14 cellular contexts compared by ENCODE assay signal in genomic region chr19:42455621-42456081, GRCh38. TPM values are rescaled to one million over a fixed set of nuclear protein-coding genes. Genes with fewer than 3 reads are reported as not detected.
DNase-seq lines count a peak whose midpoint lies in the region; ATAC-seq and TF ChIP-seq lines count a peak whose summit lies in the region.
"Had no signal": no experiment of that assay in that cellular context is flagged by ENCODE, and none has a peak within 500 bp of the region (broad histone marks: within the 10 kb centered on the region; RNA-seq: fewer than 3 reads in every experiment).

No MANE protein-coding gene starts in this region.

- no peak overlapping the region for H2AK5ac ChIP-seq in trophoblast cell (ENCODE audit: low read length)

- intact Hi-C loops in PC-3 (cut with micrococcal nuclease) = no loop called here

- H3K79me1 ChIP-seq in trophoblast cell (ENCODE audit: low read length) = no peaks in the 10 kb centered on the region

- H3K9me2 ChIP-seq in PC-3 (replicated peaks; ENCODE audit: low read length) = no peaks in the 10 kb centered on the region

- H3K27me3 ChIP-seq in PC-3 (ENCODE audit: low read length) (no peaks in the 10 kb centered on the region), trophoblast cell (ENCODE audit: insufficient read depth, low read length) (no peaks in the 10 kb centered on the region)

- H3K14ac ChIP-seq in trophoblast cell (ENCODE audit: low read length) = no peak overlapping the region

- no peaks in the 10 kb centered on the region for H4K20me1 ChIP-seq in PC-3 (ENCODE audit: low read length)

- peak; percentile 99 for ATAC-seq in PC-3
- ATAC-seq in esophagus mucosa = peak; percentile 98
- ATAC-seq in GM18907 (IDR thresholded peaks at IDR 0.05; ENCODE audit: unreplicated experiment) = no peak
- ATAC-seq in HG02884 (IDR thresholded peaks at IDR 0.05; ENCODE audit: unreplicated experiment) = no peak

- peak overlapping the region; percentile 75 for H3K27ac ChIP-seq in PC-3 (ENCODE audit: low read length)
- H3K27ac ChIP-seq in trophoblast cell (ENCODE audit: low read depth, low read length) = no peak overlapping the region
- no peak overlapping the region for H3K27ac ChIP-seq in caudate nucleus (ENCODE audit: low read depth, low read length)
- H3K27ac ChIP-seq: prostate gland, thoracic aorta had no signal

- POLR2A ChIA-PET in PC-3 (lab: Charles Lee; ENCODE audit: unreplicated experiment) = interaction anchor here (0.6 kb wide), 1 partner anchor 20 kb away, joined by 5 read pairs; no protein-coding TSS in a partner anchor

- H3K9me3 ChIP-seq in PC-3 (ENCODE audit: low read length) = no peaks in the 10 kb centered on the region
- H3K9me3 ChIP-seq in trophoblast cell (ENCODE audit: insufficient read depth, low read depth, low read length) = no peaks in the 10 kb centered on the region
- H3K9me3 ChIP-seq: prostate gland, thoracic aorta had no signal

- H4K12ac ChIP-seq in trophoblast cell (ENCODE audit: low read depth, low read length) = no peak overlapping the region

- no CpG with 5 or more reads among the region's 1 CpG for WGBS in trophoblast cell (ENCODE audit: extremely low coverage, insufficient coverage, insufficient read length)

- H3K4me2 ChIP-seq in PC-3 (ENCODE audit: low read length) (peak overlapping the region; percentile 20; the same call in 1 of the 2 replicates), trophoblast cell (ENCODE audit: low read length) (no peak overlapping the region)

- no peak overlapping the region for H4K91ac ChIP-seq in trophoblast cell (ENCODE audit: low read depth, low read length)

- H3K4me1 ChIP-seq in PC-3 (ENCODE audit: insufficient read depth, low read length) (peaks cover 23% of the 10 kb centered on the region), trophoblast cell (ENCODE audit: control insufficient read depth in 1 of 2, insufficient read depth in 2 of 2, low read length in 2 of 2) (peaks cover 2% of the 10 kb centered on the region in 2 experiments)
- H3K4me1 ChIP-seq: prostate gland had no signal

- no peak overlapping the region for H3K9ac ChIP-seq in PC-3 (ENCODE audit: low read length)
- H3K9ac ChIP-seq in trophoblast cell (ENCODE audit: low read length) = no peak overlapping the region

- H3K18ac ChIP-seq in trophoblast cell (ENCODE audit: low read length) = no peak overlapping the region

- H3K79me2 ChIP-seq in PC-3 (ENCODE audit: low read length) (no peaks in the 10 kb centered on the region), trophoblast cell (ENCODE audit: control insufficient read depth, insufficient read depth, low read length, poor library complexity) (no peaks in the 10 kb centered on the region)

- H3F3A ChIP-seq in PC-3 (ENCODE audit: low read length, unreplicated experiment) = no peaks in the 10 kb centered on the region

- no peak overlapping the region for H2BK120ac ChIP-seq in trophoblast cell (ENCODE audit: insufficient read depth, low read length, poor library complexity)

- no peak overlapping the region for H2BK12ac ChIP-seq in trophoblast cell (ENCODE audit: low read length)

- DNase-seq in ELR (ENCODE audit: low read depth) (peak; percentile 23), PC-3 (peak; percentile 93), trophoblast cell (peak; percentile 51 to 77), caudate nucleus (lab: John Stamatoyannopoulos, UW) (no peak), nucleus accumbens (lab: John Stamatoyannopoulos, UW) (no peak)
- DNase-seq: activated gamma-delta T cell, GDM1, NCI-H1048 had no signal

- H3K4ac ChIP-seq in trophoblast cell (ENCODE audit: low read depth, low read length) = no peak overlapping the region

- CTCF ChIA-PET in PC-3 (lab: Charles Lee) = no interaction called here

- no peak for TF ChIP-seq CTCF in PC-3 (conservative IDR thresholded peaks at IDR 0.05; ENCODE audit: low read depth, low read length)

- no peaks in the 10 kb centered on the region for H3K36me3 ChIP-seq in PC-3 (ENCODE audit: low read depth, low read length)
- H3K36me3 ChIP-seq in trophoblast cell (ENCODE audit: control insufficient read depth in 1 of 2, insufficient read depth in 2 of 2, low read length in 2 of 2) = no peaks in the 10 kb centered on the region
- H3K36me3 ChIP-seq: prostate gland, thoracic aorta had no signal

- no peak overlapping the region for H3K23ac ChIP-seq in trophoblast cell (ENCODE audit: low read length)

- no peak overlapping the region for H2AFZ ChIP-seq in PC-3 (ENCODE audit: low read length)
- H2AFZ ChIP-seq in trophoblast cell (ENCODE audit: insufficient read depth, low read length, poor library complexity) = no peak overlapping the region

- H2BK5ac ChIP-seq in trophoblast cell (ENCODE audit: low read depth, low read length, poor library complexity) = no peak overlapping the region

- H4K8ac ChIP-seq in trophoblast cell (ENCODE audit: low read depth, low read length) = no peak overlapping the region

- no peak overlapping the region for H3K4me3 ChIP-seq in PC-3 (ENCODE audit: low read length)
- no peak overlapping the region for H3K4me3 ChIP-seq in trophoblast cell (ENCODE audit: low read depth, low read length)
- H3K4me3 ChIP-seq: prostate gland, thoracic aorta had no signal

- BruUV-seq in PC-3 (replicated peaks; lab: Mats Ljungman, UMichigan) = no TSS peak

RNA-seq across cellular contexts. Expression of gene CXCL17, which starts 12.9 kb away (rescaled TPM):
- total RNA-seq in PC-3 (2014; rRNA removed) = 0.98 TPM in 1 of 2 replicates, not detected in the other
- total RNA-seq in esophagus mucosa = 38.6 TPM
- 1.4 and 1.9 TPM in 2 replicates for polyA plus RNA-seq in trophoblast cell (2013)
- total RNA-seq: CD4-positive, CD25-positive, alpha-beta regulatory T cell had no signal

RNA-seq across cellular contexts. Expression of gene LIPE, which starts 28.5 kb away (rescaled TPM):
- total RNA-seq in PC-3 (2014; rRNA removed) (2.1 and 3.7 TPM in 2 replicates), esophagus mucosa (10.8 TPM)
- 0.92 and 1.0 TPM in 2 replicates for polyA plus RNA-seq in trophoblast cell (2013)

Comparison
In these comparisons a context has a peak if more than half of its experiments do, and no peak if none do; other contexts are left out.
1. DNase-seq: peak in ELR (single experiment), PC-3 (single experiment) and trophoblast cell (2 of 2); none in caudate nucleus (0 of 61) and nucleus accumbens (0 of 56).
2. ATAC-seq: peak in PC-3 (single experiment) and esophagus mucosa (single experiment); none in GM18907 (single experiment) and HG02884 (single experiment).
3. RNA of gene CXCL17, which starts 12.9 kb away (total RNA-seq): 38.6 TPM in esophagus mucosa (single experiment); 0.98 TPM in PC-3; every median in the first group is over 10 times any median in the second.